In genomic region chr2:239902749-239903201, GRCh38 we compare ENCODE assay signal across 2 cellular contexts.
TF ChIP-seq lines count a peak whose summit lies in the region.

No MANE protein-coding gene starts in this region.

TF ChIP-seq in WTC11, 78 proteins besides CTCF, POLR2A, EP300 and RAD21 (continued from another document):
- TF ChIP-seq PRDM15 (CRISPR knock-in tag; IDR thresholded peaks at IDR 0.05), result peak; percentile 47; the same call in 1 of the 2 replicates
- no peak for TF ChIP-seq AFF4 (CRISPR knock-in tag; IDR thresholded peaks at IDR 0.05; ENCODE audit: borderline replicate concordance)
- no peak for TF ChIP-seq NR3C1 (CRISPR knock-in tag; conservative IDR thresholded peaks at IDR 0.05; ENCODE audit: low read depth)
- TF ChIP-seq E2F5 (CRISPR knock-in tag; IDR thresholded peaks at IDR 0.05), result 0 out of 2 replicates have a peak, but pooled peaks have one; percentile 36
- no peak for TF ChIP-seq ZNF138 (CRISPR knock-in tag; conservative IDR thresholded peaks at IDR 0.05)
- TF ChIP-seq ZNF219 (CRISPR knock-in tag; IDR thresholded peaks at IDR 0.05; ENCODE audit: borderline replicate concordance), result no peak
- TF ChIP-seq MAX (CRISPR knock-in tag; IDR thresholded peaks at IDR 0.05), result peak; percentile 76
- 0 out of 2 replicates have a peak, but pooled peaks have one; percentile 15 for TF ChIP-seq FOXK1 (CRISPR knock-in tag; IDR thresholded peaks at IDR 0.05)

TF ChIP-seq in HepG2, 621 proteins besides CTCF, POLR2A, EP300 and RAD21 (continued from another document):
- no peak for TF ChIP-seq NR0B2 (CRISPR knock-in tag; IDR thresholded peaks at IDR 0.05)
- TF ChIP-seq IKZF5 (CRISPR knock-in tag; IDR thresholded peaks at IDR 0.05), result no peak
- TF ChIP-seq ZNF160 (CRISPR knock-in tag; IDR thresholded peaks at IDR 0.05), result no peak
- TF ChIP-seq CCAR2 (optimal IDR thresholded peaks at IDR 0.05; ENCODE audit: low read depth, low read length), result no peak
